ENCODE assay signal across 1 cellular context in the genomic region with DNA sequence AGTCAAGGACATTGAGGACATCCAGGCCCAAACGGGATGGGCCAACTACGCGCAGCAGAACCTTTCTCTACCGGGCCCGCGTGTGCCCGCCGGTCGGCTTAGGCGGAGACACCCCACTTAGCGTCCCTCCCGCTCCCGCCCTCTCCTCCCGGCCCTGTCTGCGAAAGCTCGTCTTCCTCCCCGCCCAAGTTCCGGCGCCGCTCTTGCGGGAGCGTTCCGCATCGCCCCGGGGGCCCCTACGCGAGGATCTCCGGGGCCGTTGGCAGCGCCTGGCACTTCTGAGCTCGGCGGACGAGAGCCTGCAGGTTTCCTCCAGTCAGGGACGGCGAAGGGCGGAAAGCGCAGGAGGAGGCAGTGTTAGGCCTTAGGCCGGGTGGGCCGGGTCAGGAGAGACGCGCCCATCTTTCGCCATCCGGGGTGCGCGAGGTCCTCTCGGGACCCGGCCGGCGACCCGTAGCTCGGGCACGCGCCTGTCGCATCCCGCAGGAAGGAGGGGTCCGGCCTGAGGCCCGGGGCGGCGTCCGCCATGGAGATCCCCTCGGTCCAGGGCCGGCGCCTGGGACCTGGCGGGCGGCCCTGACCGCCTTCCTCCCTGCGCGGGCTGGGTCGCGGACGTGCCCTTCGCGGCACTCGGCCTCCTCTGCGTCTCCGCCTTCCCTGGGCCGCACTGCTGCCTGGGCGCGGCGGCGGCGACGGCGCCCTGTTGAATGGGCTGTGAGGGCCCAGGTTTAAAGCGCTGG.
TF ChIP-seq lines count a peak whose summit lies in the region.

TSS of gene FEM1B (plus strand) at position 141 of the 740 bp plus-strand sequence. CDS start 673 bp downstream, outside the sequence.

TF ChIP-seq in K562, 482 proteins besides CTCF, POLR2A, EP300 and RAD21 (continued from another document):
- TF ChIP-seq ZNF584 (CRISPR knock-in tag; IDR thresholded peaks at IDR 0.05; ENCODE audit: low read depth): no peak
- no peak for TF ChIP-seq SETDB1 (IDR thresholded peaks at IDR 0.05; ENCODE audit: low read length)
- TF ChIP-seq GTF2A2 (tag; IDR thresholded peaks at IDR 0.05): no peak; the same call in 1 of the 2 replicates
- TF ChIP-seq CSDE1 (IDR thresholded peaks at IDR 0.05): 0 out of 4 replicates have a peak, but pooled peaks of 1 of the 2 experiments have one; percentile 4
- TF ChIP-seq RBM34 (IDR thresholded peaks at IDR 0.05; ENCODE audit: borderline replicate concordance, insufficient read depth, low read length): no peak
- TF ChIP-seq FOXJ3 (CRISPR knock-in tag; IDR thresholded peaks at IDR 0.05): no peak
- TF ChIP-seq ZFP36 (IDR thresholded peaks at IDR 0.05; ENCODE audit: low read depth, low read length, partially characterized antibody): no peak
- TF ChIP-seq NR2F6 (CRISPR knock-in tag; IDR thresholded peaks at IDR 0.05): no peak
- TF ChIP-seq ZNF146 (CRISPR knock-in tag; IDR thresholded peaks at IDR 0.05; ENCODE audit: unreplicated experiment): no peak
- no peak for TF ChIP-seq CBX5 (IDR thresholded peaks at IDR 0.05; ENCODE audit: borderline replicate concordance, low read depth)
- TF ChIP-seq NFE2L1 (tag; IDR thresholded peaks at IDR 0.05; ENCODE audit: borderline replicate concordance, low read depth): no peak
- no peak for TF ChIP-seq ZNF24 (IDR thresholded peaks at IDR 0.05)
- 0 out of 2 replicates have a peak, but pooled peaks have one; percentile 25 for TF ChIP-seq CHD2 (IDR thresholded peaks at IDR 0.05; ENCODE audit: low read depth, low read length)
- no peak; the same call in 1 of the 2 replicates for TF ChIP-seq JUN (IDR thresholded peaks at IDR 0.05; ENCODE audit: borderline replicate concordance, low read depth, low read length)
- TF ChIP-seq JUN (CRISPR knock-in tag; IDR thresholded peaks at IDR 0.05; ENCODE audit: borderline replicate concordance): peak; percentile 32; the same call in 1 of the 2 replicates
- no peak for TF ChIP-seq ZNF780A (CRISPR knock-in tag; IDR thresholded peaks at IDR 0.05)
- no peak for TF ChIP-seq AFF1 (IDR thresholded peaks at IDR 0.05; ENCODE audit: low read depth in 1 of 2, partially characterized antibody in 2 of 2)
- peak; percentile 96 for TF ChIP-seq XRCC5 (IDR thresholded peaks at IDR 0.05; ENCODE audit: low read depth, low read length)
- TF ChIP-seq KDM5B (IDR thresholded peaks at IDR 0.05; ENCODE audit: insufficient replicate concordance, low read depth, low read length): peak; percentile 72
- peak; percentile 84 for TF ChIP-seq E2F8 (IDR thresholded peaks at IDR 0.05; ENCODE audit: low read depth, partially characterized antibody)
- peak; percentile 29 to 34; a peak in 2 of 4 replicates for TF ChIP-seq SIX5 (IDR thresholded peaks at IDR 0.05; ENCODE audit: borderline replicate concordance in 1 of 2, insufficient read depth in 1 of 2, low read depth in 1 of 2, low read length in 2 of 2)
- TF ChIP-seq DDX20 (tag; IDR thresholded peaks at IDR 0.05; ENCODE audit: low read depth): no peak
- no peak for TF ChIP-seq IRF9 (tag; IDR thresholded peaks at IDR 0.05)
- TF ChIP-seq CREB3 (tag; conservative IDR thresholded peaks at IDR 0.05; ENCODE audit: low read depth): no peak
- peak; percentile 90; the same call in 1 of the 2 replicates for TF ChIP-seq RB1 (IDR thresholded peaks at IDR 0.05; ENCODE audit: low read depth)
- TF ChIP-seq ILF3 (IDR thresholded peaks at IDR 0.05; ENCODE audit: borderline replicate concordance): peak; percentile 82; the same call in 1 of the 2 replicates
- peak; percentile 48; the same call in 1 of the 2 replicates for TF ChIP-seq E2F4 (CRISPR knock-in tag; IDR thresholded peaks at IDR 0.05; ENCODE audit: low read depth)
